ENCODE assay signal across 1 cellular context in the genomic region with DNA sequence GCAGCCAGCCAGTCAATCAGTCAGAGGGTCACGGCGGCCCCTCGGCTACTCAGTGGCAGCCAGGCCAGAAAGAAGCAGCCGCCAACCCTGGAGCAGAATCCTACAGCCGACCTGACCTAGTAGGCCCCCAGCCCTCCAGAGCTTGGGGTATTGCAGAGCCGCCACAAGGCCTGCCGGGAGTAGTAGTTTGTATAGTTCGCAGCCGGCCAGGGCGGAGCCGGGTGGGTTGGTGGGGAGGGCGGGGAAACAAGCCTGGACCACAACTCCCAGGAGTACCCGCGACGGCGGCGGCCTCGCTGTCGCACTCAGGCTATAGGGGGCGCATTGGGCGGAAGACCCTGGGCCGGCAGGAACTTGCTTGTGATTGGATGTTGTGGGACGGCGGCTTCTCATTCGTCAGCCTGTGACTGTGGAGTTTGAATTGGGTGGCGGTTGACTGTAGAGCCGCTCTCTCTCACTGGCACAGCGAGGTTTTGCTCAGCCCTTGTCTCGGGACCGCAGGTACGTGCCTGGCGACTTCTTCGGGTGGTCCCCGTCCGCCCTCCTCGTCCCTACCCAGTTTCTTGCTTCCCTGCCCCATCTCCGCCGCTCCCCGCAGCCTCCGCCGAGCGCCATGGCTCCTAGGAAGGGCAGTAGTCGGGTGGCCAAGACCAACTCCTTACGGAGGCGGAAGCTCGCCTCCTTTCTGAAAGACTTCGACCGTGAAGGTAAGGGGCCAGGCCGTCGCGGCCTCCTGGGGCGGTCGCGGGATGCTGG.
TF ChIP-seq lines count a peak whose summit lies in the region.

Gene CDCA8 (plus strand): TSS at position 439 of the 756 bp plus-strand sequence. CDS start 175 bp downstream, at position 614.

TF ChIP-seq in K562, 482 proteins besides CTCF, POLR2A, EP300 and RAD21 (continued from another document and continues in another):
- TF ChIP-seq, protein P1, sequence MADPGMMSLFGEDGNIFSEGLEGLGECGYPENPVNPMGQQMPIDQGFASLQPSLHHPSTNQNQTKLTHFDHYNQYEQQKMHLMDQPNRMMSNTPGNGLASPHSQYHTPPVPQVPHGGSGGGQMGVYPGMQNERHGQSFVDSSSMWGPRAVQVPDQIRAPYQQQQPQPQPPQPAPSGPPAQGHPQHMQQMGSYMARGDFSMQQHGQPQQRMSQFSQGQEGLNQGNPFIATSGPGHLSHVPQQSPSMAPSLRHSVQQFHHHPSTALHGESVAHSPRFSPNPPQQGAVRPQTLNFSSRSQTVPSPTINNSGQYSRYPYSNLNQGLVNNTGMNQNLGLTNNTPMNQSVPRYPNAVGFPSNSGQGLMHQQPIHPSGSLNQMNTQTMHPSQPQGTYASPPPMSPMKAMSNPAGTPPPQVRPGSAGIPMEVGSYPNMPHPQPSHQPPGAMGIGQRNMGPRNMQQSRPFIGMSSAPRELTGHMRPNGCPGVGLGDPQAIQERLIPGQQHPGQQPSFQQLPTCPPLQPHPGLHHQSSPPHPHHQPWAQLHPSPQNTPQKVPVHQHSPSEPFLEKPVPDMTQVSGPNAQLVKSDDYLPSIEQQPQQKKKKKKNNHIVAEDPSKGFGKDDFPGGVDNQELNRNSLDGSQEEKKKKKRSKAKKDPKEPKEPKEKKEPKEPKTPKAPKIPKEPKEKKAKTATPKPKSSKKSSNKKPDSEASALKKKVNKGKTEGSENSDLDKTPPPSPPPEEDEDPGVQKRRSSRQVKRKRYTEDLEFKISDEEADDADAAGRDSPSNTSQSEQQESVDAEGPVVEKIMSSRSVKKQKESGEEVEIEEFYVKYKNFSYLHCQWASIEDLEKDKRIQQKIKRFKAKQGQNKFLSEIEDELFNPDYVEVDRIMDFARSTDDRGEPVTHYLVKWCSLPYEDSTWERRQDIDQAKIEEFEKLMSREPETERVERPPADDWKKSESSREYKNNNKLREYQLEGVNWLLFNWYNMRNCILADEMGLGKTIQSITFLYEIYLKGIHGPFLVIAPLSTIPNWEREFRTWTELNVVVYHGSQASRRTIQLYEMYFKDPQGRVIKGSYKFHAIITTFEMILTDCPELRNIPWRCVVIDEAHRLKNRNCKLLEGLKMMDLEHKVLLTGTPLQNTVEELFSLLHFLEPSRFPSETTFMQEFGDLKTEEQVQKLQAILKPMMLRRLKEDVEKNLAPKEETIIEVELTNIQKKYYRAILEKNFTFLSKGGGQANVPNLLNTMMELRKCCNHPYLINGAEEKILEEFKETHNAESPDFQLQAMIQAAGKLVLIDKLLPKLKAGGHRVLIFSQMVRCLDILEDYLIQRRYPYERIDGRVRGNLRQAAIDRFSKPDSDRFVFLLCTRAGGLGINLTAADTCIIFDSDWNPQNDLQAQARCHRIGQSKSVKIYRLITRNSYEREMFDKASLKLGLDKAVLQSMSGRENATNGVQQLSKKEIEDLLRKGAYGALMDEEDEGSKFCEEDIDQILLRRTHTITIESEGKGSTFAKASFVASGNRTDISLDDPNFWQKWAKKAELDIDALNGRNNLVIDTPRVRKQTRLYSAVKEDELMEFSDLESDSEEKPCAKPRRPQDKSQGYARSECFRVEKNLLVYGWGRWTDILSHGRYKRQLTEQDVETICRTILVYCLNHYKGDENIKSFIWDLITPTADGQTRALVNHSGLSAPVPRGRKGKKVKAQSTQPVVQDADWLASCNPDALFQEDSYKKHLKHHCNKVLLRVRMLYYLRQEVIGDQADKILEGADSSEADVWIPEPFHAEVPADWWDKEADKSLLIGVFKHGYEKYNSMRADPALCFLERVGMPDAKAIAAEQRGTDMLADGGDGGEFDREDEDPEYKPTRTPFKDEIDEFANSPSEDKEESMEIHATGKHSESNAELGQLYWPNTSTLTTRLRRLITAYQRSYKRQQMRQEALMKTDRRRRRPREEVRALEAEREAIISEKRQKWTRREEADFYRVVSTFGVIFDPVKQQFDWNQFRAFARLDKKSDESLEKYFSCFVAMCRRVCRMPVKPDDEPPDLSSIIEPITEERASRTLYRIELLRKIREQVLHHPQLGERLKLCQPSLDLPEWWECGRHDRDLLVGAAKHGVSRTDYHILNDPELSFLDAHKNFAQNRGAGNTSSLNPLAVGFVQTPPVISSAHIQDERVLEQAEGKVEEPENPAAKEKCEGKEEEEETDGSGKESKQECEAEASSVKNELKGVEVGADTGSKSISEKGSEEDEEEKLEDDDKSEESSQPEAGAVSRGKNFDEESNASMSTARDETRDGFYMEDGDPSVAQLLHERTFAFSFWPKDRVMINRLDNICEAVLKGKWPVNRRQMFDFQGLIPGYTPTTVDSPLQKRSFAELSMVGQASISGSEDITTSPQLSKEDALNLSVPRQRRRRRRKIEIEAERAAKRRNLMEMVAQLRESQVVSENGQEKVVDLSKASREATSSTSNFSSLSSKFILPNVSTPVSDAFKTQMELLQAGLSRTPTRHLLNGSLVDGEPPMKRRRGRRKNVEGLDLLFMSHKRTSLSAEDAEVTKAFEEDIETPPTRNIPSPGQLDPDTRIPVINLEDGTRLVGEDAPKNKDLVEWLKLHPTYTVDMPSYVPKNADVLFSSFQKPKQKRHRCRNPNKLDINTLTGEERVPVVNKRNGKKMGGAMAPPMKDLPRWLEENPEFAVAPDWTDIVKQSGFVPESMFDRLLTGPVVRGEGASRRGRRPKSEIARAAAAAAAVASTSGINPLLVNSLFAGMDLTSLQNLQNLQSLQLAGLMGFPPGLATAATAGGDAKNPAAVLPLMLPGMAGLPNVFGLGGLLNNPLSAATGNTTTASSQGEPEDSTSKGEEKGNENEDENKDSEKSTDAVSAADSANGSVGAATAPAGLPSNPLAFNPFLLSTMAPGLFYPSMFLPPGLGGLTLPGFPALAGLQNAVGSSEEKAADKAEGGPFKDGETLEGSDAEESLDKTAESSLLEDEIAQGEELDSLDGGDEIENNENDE (IDR thresholded peaks at IDR 0.05; ENCODE audit: low read depth, low read length), result no peak
- TF ChIP-seq TFAM (CRISPR knock-in tag; conservative IDR thresholded peaks at IDR 0.05) (no peak), HMG20B (CRISPR knock-in tag; IDR thresholded peaks at IDR 0.05) (no peak), E2F3 (CRISPR knock-in tag; IDR thresholded peaks at IDR 0.05) (0 out of 2 replicates have a peak, but pooled peaks have one; percentile 48), SREBF2 (CRISPR knock-in tag; IDR thresholded peaks at IDR 0.05) (0 out of 2 replicates have a peak, but pooled peaks have one; percentile 69), ARID1B (IDR thresholded peaks at IDR 0.05) (no peak), CTCFL (IDR thresholded peaks at IDR 0.05; ENCODE audit: borderline replicate concordance, insufficient read depth, low read depth, low read length, poor library complexity, severe bottlenecking) (peak; percentile 100), PYGO2 (tag; IDR thresholded peaks at IDR 0.05) (no peak), ETV5 (CRISPR knock-in tag; IDR thresholded peaks at IDR 0.05; ENCODE audit: low read depth) (peak; percentile 28; the same call in 1 of the 2 replicates), XRCC4 (IDR thresholded peaks at IDR 0.05; ENCODE audit: extremely low read depth, insufficient read depth, insufficient read length) (no peak), CBX2 (IDR thresholded peaks at IDR 0.05; ENCODE audit: insufficient read depth, low read length, poor library complexity, severe bottlenecking) (no peak), U2AF1 (optimal IDR thresholded peaks at IDR 0.05; ENCODE audit: low read depth, low read length) (no peak), CREB3 (tag; conservative IDR thresholded peaks at IDR 0.05; ENCODE audit: low read depth) (no peak), RFX1 (IDR thresholded peaks at IDR 0.05) (no peak), RNF2 (IDR thresholded peaks at IDR 0.05) (peak; percentile 54; the same call in 1 of the 2 replicates), PBX2 (CRISPR knock-in tag; IDR thresholded peaks at IDR 0.05; ENCODE audit: low read depth) (no peak), PBX2 (tag; conservative IDR thresholded peaks at IDR 0.05; ENCODE audit: low read depth) (no peak), TSC22D4 (tag; IDR thresholded peaks at IDR 0.05) (no peak), ZNF124 (CRISPR knock-in tag; IDR thresholded peaks at IDR 0.05) (peak; percentile 81; the same call in 1 of the 2 replicates), SRF (CRISPR knock-in tag; IDR thresholded peaks at IDR 0.05) (peak in 1 of 2 experiments; percentile 88; a peak in 2 of 4 replicates), HDAC1 (IDR thresholded peaks at IDR 0.05) (peak in 1 of 2 experiments; percentile 99; a peak in 2 of 4 replicates)
- TF ChIP-seq, protein P2, sequence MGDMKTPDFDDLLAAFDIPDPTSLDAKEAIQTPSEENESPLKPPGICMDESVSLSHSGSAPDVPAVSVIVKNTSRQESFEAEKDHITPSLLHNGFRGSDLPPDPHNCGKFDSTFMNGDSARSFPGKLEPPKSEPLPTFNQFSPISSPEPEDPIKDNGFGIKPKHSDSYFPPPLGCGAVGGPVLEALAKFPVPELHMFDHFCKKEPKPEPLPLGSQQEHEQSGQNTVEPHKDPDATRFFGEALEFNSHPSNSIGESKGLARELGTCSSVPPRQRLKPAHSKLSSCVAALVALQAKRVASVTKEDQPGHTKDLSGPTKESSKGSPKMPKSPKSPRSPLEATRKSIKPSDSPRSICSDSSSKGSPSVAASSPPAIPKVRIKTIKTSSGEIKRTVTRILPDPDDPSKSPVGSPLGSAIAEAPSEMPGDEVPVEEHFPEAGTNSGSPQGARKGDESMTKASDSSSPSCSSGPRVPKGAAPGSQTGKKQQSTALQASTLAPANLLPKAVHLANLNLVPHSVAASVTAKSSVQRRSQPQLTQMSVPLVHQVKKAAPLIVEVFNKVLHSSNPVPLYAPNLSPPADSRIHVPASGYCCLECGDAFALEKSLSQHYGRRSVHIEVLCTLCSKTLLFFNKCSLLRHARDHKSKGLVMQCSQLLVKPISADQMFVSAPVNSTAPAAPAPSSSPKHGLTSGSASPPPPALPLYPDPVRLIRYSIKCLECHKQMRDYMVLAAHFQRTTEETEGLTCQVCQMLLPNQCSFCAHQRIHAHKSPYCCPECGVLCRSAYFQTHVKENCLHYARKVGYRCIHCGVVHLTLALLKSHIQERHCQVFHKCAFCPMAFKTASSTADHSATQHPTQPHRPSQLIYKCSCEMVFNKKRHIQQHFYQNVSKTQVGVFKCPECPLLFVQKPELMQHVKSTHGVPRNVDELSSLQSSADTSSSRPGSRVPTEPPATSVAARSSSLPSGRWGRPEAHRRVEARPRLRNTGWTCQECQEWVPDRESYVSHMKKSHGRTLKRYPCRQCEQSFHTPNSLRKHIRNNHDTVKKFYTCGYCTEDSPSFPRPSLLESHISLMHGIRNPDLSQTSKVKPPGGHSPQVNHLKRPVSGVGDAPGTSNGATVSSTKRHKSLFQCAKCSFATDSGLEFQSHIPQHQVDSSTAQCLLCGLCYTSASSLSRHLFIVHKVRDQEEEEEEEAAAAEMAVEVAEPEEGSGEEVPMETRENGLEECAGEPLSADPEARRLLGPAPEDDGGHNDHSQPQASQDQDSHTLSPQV (IDR thresholded peaks at IDR 0.05), result no peak
- TF ChIP-seq, protein P3, sequence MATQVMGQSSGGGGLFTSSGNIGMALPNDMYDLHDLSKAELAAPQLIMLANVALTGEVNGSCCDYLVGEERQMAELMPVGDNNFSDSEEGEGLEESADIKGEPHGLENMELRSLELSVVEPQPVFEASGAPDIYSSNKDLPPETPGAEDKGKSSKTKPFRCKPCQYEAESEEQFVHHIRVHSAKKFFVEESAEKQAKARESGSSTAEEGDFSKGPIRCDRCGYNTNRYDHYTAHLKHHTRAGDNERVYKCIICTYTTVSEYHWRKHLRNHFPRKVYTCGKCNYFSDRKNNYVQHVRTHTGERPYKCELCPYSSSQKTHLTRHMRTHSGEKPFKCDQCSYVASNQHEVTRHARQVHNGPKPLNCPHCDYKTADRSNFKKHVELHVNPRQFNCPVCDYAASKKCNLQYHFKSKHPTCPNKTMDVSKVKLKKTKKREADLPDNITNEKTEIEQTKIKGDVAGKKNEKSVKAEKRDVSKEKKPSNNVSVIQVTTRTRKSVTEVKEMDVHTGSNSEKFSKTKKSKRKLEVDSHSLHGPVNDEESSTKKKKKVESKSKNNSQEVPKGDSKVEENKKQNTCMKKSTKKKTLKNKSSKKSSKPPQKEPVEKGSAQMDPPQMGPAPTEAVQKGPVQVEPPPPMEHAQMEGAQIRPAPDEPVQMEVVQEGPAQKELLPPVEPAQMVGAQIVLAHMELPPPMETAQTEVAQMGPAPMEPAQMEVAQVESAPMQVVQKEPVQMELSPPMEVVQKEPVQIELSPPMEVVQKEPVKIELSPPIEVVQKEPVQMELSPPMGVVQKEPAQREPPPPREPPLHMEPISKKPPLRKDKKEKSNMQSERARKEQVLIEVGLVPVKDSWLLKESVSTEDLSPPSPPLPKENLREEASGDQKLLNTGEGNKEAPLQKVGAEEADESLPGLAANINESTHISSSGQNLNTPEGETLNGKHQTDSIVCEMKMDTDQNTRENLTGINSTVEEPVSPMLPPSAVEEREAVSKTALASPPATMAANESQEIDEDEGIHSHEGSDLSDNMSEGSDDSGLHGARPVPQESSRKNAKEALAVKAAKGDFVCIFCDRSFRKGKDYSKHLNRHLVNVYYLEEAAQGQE (CRISPR knock-in tag; IDR thresholded peaks at IDR 0.05; ENCODE audit: low read depth), result no peak; the same call in 1 of the 2 replicates
